11 cellular contexts compared by ENCODE assay signal in genomic region chr12:1663440-1664132, GRCh38. TPM values are rescaled to one million over a fixed set of nuclear protein-coding genes. Genes with fewer than 3 reads are reported as not detected.
DNase-seq lines count a peak whose midpoint lies in the region; ATAC-seq, FAIRE-seq and TF ChIP-seq lines count a peak whose summit lies in the region.
"Had no signal": no experiment of that assay in that cellular context is flagged by ENCODE, and none has a peak within 500 bp of the region (broad histone marks: within the 10 kb centered on the region; RNA-seq: fewer than 3 reads in every experiment).

No MANE protein-coding gene starts in this region.

- no peak overlapping the region for H3T11ph ChIP-seq in H9 (ENCODE audit: low read length)

- TF ChIP-seq CTCF in H9 (conservative IDR thresholded peaks at IDR 0.05) = no peak
- TF ChIP-seq CTCF in esophagus squamous epithelium (IDR thresholded peaks at IDR 0.05) = no peak

- H3K4me2 ChIP-seq in H9 (ENCODE audit: insufficient read depth, insufficient read length, low read length) = peak overlapping the region; percentile 18

- no peak overlapping the region for H3K9ac ChIP-seq in H9 (ENCODE audit: extremely low read depth, insufficient read length, low read length)

- H3K9me3 ChIP-seq in H9 (ENCODE audit: control insufficient read depth, low read depth, low read length) (no peaks in the 10 kb centered on the region), esophagus squamous epithelium (no peaks in the 10 kb centered on the region), small intestine (ENCODE audit: control insufficient read depth, low read depth) (no peaks in the 10 kb centered on the region)

- peaks cover 0 to 5% of the 10 kb centered on the region in 2 experiments; a peak in 2 of 5 replicates for H3K9me3 Mint-ChIP-seq in H9
- H3K9me3 Mint-ChIP-seq in T-helper 1 cell treated with Interleukin-12 subunit alpha and Interleukin-12 subunit beta and Interleukin-4 antibody, amounts not matched to agents 30 μg/mL and 1 μg/mL, for 36 hours = no peaks in the 10 kb centered on the region

- no peaks in the 10 kb centered on the region; a peak in 1 of 7 replicates for H3K36me3 Mint-ChIP-seq in H9 (ENCODE audit: insufficient read depth in 1 of 3, low read depth in 3 of 3)
- peaks cover 1% of the 10 kb centered on the region for H3K36me3 Mint-ChIP-seq in T-helper 1 cell treated with Interleukin-12 subunit alpha and Interleukin-12 subunit beta and Interleukin-4 antibody, amounts not matched to agents 30 μg/mL and 1 μg/mL, for 36 hours (ENCODE audit: low read depth)

- H4K20me1 ChIP-seq in H9 (ENCODE audit: control insufficient read depth, insufficient read depth, insufficient read length) = no peaks in the 10 kb centered on the region

- no peak overlapping the region for H2AK5ac ChIP-seq in H9 (ENCODE audit: insufficient read length, low read length)

- H4K5ac ChIP-seq in H9 (ENCODE audit: insufficient read length, low read depth, low read length) = no peak overlapping the region

- no peak overlapping the region for H2BK5ac ChIP-seq in H9 (ENCODE audit: insufficient read length, low read length)

- ATAC-seq in GM18511 (IDR thresholded peaks at IDR 0.05; ENCODE audit: unreplicated experiment) = no peak
- no peak for ATAC-seq in GM21717 (IDR thresholded peaks at IDR 0.05; ENCODE audit: unreplicated experiment)
- ATAC-seq: SK-N-SH treated with all-trans-retinoic acid at 6 μM for 48 hours had no signal

- no peak overlapping the region for H4K8ac ChIP-seq in H9 (replicated peaks; ENCODE audit: insufficient read length, low read depth, low read length)

- H3K23ac ChIP-seq in H9 (ENCODE audit: insufficient read length, low read depth, low read length) = no peak overlapping the region

- H2BK12ac ChIP-seq in H9 (ENCODE audit: insufficient read length, low read depth, low read length) = no peak overlapping the region

- H3K23me2 ChIP-seq in H9 (ENCODE audit: insufficient read length, low read depth, low read length, poor library complexity, severe bottlenecking) = peaks cover 14% of the 10 kb centered on the region

- H3K27ac ChIP-seq in H9 (ENCODE audit: insufficient read length, low read depth, low read length) = no peak overlapping the region
- H3K27ac ChIP-seq in esophagus squamous epithelium = peak overlapping the region in 3 of 4 donors; percentile 83 to 91 (median 85)
- H3K27ac ChIP-seq in small intestine (ENCODE audit: low read depth in 1 of 2, low read length in 1 of 2) = peak overlapping the region; percentile 87 to 93

- no peak overlapping the region for H3K4ac ChIP-seq in H9 (ENCODE audit: low read depth, low read length)

- no peak overlapping the region for H4K91ac ChIP-seq in H9 (ENCODE audit: insufficient read length, low read depth, low read length)

- H3K79me2 ChIP-seq in H9 (ENCODE audit: insufficient read depth, low read length) = no peaks in the 10 kb centered on the region

- DNase-seq in H9 (no peak), esophagus squamous epithelium (lab: John Stamatoyannopoulos, UW) (no peak), small intestine (no peak), NCI-H1694 (lab: John Stamatoyannopoulos, UW) (no peak), SW 1271 (lab: John Stamatoyannopoulos, UW) (no peak)
- DNase-seq: midbrain had no signal

- H3K18ac ChIP-seq in H9 (ENCODE audit: insufficient read length, low read depth, low read length) = no peak overlapping the region

- H3K14ac ChIP-seq in H9 (ENCODE audit: insufficient read depth, low read length) = no peak overlapping the region

- H3K27ac Mint-ChIP-seq in H9 = peak overlapping the region in 1 of 3 experiments; percentile 41; a peak in 1 of 7 replicates
- H3K27ac Mint-ChIP-seq in T-helper 1 cell treated with Interleukin-12 subunit alpha and Interleukin-12 subunit beta and Interleukin-4 antibody, amounts not matched to agents 30 μg/mL and 1 μg/mL, for 36 hours = no peak overlapping the region

- peaks cover 54% of the 10 kb centered on the region for H3K27me3 Mint-ChIP-seq in H9 (ENCODE audit: low read depth)
- H3K27me3 Mint-ChIP-seq in T-helper 1 cell treated with Interleukin-12 subunit alpha and Interleukin-12 subunit beta and Interleukin-4 antibody, amounts not matched to agents 30 μg/mL and 1 μg/mL, for 36 hours (ENCODE audit: low read depth) = no peaks in the 10 kb centered on the region

- H3K4me3 ChIP-seq in esophagus squamous epithelium (no peak overlapping the region), small intestine (ENCODE audit: low read depth in 1 of 2, low read length in 2 of 2) (no peak overlapping the region)

- H3K4me1 Mint-ChIP-seq in H9 = peaks cover 7 to 13% of the 10 kb centered on the region in 2 experiments; a peak in 3 of 4 replicates
- peaks cover 25% of the 10 kb centered on the region for H3K4me1 Mint-ChIP-seq in T-helper 1 cell treated with Interleukin-12 subunit alpha and Interleukin-12 subunit beta and Interleukin-4 antibody, amounts not matched to agents 30 μg/mL and 1 μg/mL, for 36 hours (ENCODE audit: low read depth)

- no peaks in the 10 kb centered on the region for H3K4me1 ChIP-seq in H9 (ENCODE audit: insufficient read depth, low read length)
- H3K4me1 ChIP-seq in esophagus squamous epithelium = peaks cover 10 to 54% (median 17%) of the 10 kb centered on the region in 3 donors
- H3K4me1 ChIP-seq in small intestine (ENCODE audit: control insufficient read depth in 2 of 2, insufficient read depth in 1 of 2, low read depth in 1 of 2, low read length in 1 of 2) = peaks cover 0 to 3% of the 10 kb centered on the region in 2 donors

- no peak overlapping the region for H2BK120ac ChIP-seq in H9 (ENCODE audit: low read depth, low read length, poor library complexity, severe bottlenecking)

- H2AFZ ChIP-seq in H9 (ENCODE audit: low read length) = no peak overlapping the region

- no peak overlapping the region for H2BK20ac ChIP-seq in H9 (ENCODE audit: low read depth, low read length, poor library complexity, severe bottlenecking)

- H3K36me3 ChIP-seq in esophagus squamous epithelium (no peaks in the 10 kb centered on the region), small intestine (ENCODE audit: control insufficient read depth in 2 of 2, insufficient read depth in 2 of 2, low read length in 2 of 2) (no peaks in the 10 kb centered on the region)

- H2BK15ac ChIP-seq in H9 (ENCODE audit: low read depth, low read length) = no peak overlapping the region

- no peak overlapping the region for H3K56ac ChIP-seq in H9 (ENCODE audit: insufficient read length, low read depth, low read length)

- no peaks in the 10 kb centered on the region for H3K79me1 ChIP-seq in H9 (ENCODE audit: insufficient read depth, low read depth, low read length, poor library complexity, severe bottlenecking)

- no peak for FAIRE-seq in small intestine (lab: Jason Lieb, UNC)
- FAIRE-seq: colon had no signal

- no peak for TF ChIP-seq POLR2A in esophagus squamous epithelium (IDR thresholded peaks at IDR 0.05)

- H3K27me3 ChIP-seq in H9 (ENCODE audit: insufficient read depth, low read length) (peaks cover 9% of the 10 kb centered on the region; the same call in 1 of the 2 replicates), esophagus squamous epithelium (no peaks in the 10 kb centered on the region), small intestine (ENCODE audit: control insufficient read depth in 2 of 2, insufficient read depth in 2 of 2, low read length in 2 of 2) (no peaks in the 10 kb centered on the region)

- H3K4me3 Mint-ChIP-seq in H9 = peak overlapping the region; percentile 60 to 76; a peak in 4 of 5 replicates
- H3K4me3 Mint-ChIP-seq in T-helper 1 cell treated with Interleukin-12 subunit alpha and Interleukin-12 subunit beta and Interleukin-4 antibody, amounts not matched to agents 30 μg/mL and 1 μg/mL, for 36 hours = peak overlapping the region; percentile 52

- no CpG with 5 or more reads among the region's 11 CpGs for WGBS in H9 (ENCODE audit: extremely low coverage, insufficient read length, low lambda C conversion rate)
- WGBS in esophagus squamous epithelium, 2 donors = 87 to 90% methylated on average over 11 of the region's 11 CpGs
- WGBS in small intestine, 3 donors = 87 to 93% (median 88%) methylated on average over 11 of the region's 11 CpGs

- intact Hi-C loops in esophagus squamous epithelium (cut with DNase I) = no loop called here

RNA-seq across cellular contexts. Expression of gene ADIPOR2, which starts 27.3 kb away (rescaled TPM):
- total RNA-seq in H9 (2021) (44.2 and 45.3 TPM in 2 replicates), esophagus squamous epithelium (10 to 100 TPM; 29.1 to 49.4 (median 31.1) TPM)
- polyA plus RNA-seq in small intestine = 10 to 100 TPM; 35.6 to 55.9 (median 41.9) TPM

RNA-seq across cellular contexts. Expression of gene WNT5B, which starts 34.6 kb away (rescaled TPM):
- 0.61 and 1.5 TPM in 2 replicates for total RNA-seq in H9 (2021)
- 10 to 100 TPM in 2 of 4 donors, 1 to 10 TPM in 2; 5.6 to 30.9 (median 12.7) TPM for total RNA-seq in esophagus squamous epithelium
- polyA plus RNA-seq in small intestine = 1 to 10 TPM in 2 of 3 donors, under 1 TPM in 1; 0.67 to 3.6 (median 1.1) TPM
